In genomic region chr11:65117206-65118096, GRCh38 we compare ENCODE assay signal across 8 cellular contexts.
DNase-seq lines count a peak whose midpoint lies in the region; ATAC-seq and FAIRE-seq lines count a peak whose summit lies in the region.

ZNHIT2 (minus strand) TSS chr11:65117701; CDS start chr11:65117653, 48 bp downstream.

- peak within 1 kb of the TSS; percentile 97 for H3K4me2 ChIP-seq in BLaER1

- H3K4me3 ChIP-seq in BLaER1 = peak within 1 kb of the TSS; percentile 90

- peaks cover 73% of the 10 kb centered on the region for H3K4me1 ChIP-seq in BLaER1

- no peaks in the 10 kb centered on the region for H3K27me3 ChIP-seq in BLaER1

- peak; percentile 77 for DNase-seq in GM19239 (ENCODE audit: insufficient read length, low spot score)
- peak; percentile 74 for DNase-seq in NCI-H524 treated with DMSO at 0.1 percent for 48 hours (lab: John Stamatoyannopoulos, UW)
- peak; percentile 100 for DNase-seq in activated CD4-positive, alpha-beta T cell treated with anti-CD3 and anti-CD28 coated beads for 48 hours
- DNase-seq in kidney tubule cell (ENCODE audit: low spot score) = peak; percentile 99
- peak; percentile 100 for DNase-seq in stimulated activated CD4-positive, alpha-beta T cell treated with anti-CD3 and anti-CD28 coated beads, Interleukin-1b, Interleukin-23, amount 100 ng/mL, for 4 hours (ENCODE audit: low read depth in 2 of 2)

- H3K36me3 ChIP-seq in BLaER1 = peaks cover 54% of the 10 kb centered on the region

- peaks cover 55% of the 10 kb centered on the region for H4K20me1 ChIP-seq in BLaER1

- peak within 1 kb of the TSS; percentile 88 for H3K27ac ChIP-seq in BLaER1

- peak within 1 kb of the TSS; percentile 90 for H3K9ac ChIP-seq in BLaER1

- FAIRE-seq in GM19239 (lab: Jason Lieb, UNC) = peak; percentile 100
- FAIRE-seq in colon (lab: Jason Lieb, UNC) = peak; percentile 85

- peak; percentile 48 for ATAC-seq in HG03460 (IDR thresholded peaks at IDR 0.05; ENCODE audit: unreplicated experiment)

- no peaks in the 10 kb centered on the region for H3K9me3 ChIP-seq in BLaER1

Comparison
In these comparisons a context has a peak if more than half of its experiments do, and no peak if none do; other contexts are left out.
1. Peak in every context shown above with its lines: DNase-seq, ATAC-seq, H3K4me3 ChIP-seq and H3K27ac ChIP-seq.